In genomic region chr10:15462253-15462885, GRCh38 we compare ENCODE assay signal across 27 cellular contexts.
DNase-seq lines count a peak whose midpoint lies in the region; ATAC-seq and TF ChIP-seq lines count a peak whose summit lies in the region.
"Had no signal": no experiment of that assay in that cellular context is flagged by ENCODE, and none has a peak within 500 bp of the region (broad histone marks: within the 10 kb centered on the region; RNA-seq: fewer than 3 reads in every experiment).

No MANE protein-coding gene starts in this region.

- in situ Hi-C loops in brain microvascular endothelial cell (cut with HindIII; ENCODE audit: low pct_ligation_motif_present, low sequenced_read_pairs), result no loop called here

- no peak for TF ChIP-seq POLR2A in spleen (IDR thresholded peaks at IDR 0.05)

- no peak overlapping the region for H3K4me3 Mint-ChIP-seq in activated naive CD8-positive, alpha-beta T cell treated with anti-CD3 and anti-CD28 coated beads, Interleukin-2, amount 50 U/mL, for 24 hours
- H3K4me3 Mint-ChIP-seq: activated CD8-positive, alpha-beta T cell treated with anti-CD3 and anti-CD28 coated beads for 36 hours; activated T-helper 17 cell treated with anti-CD3 and anti-CD28 coated beads, Interleukin-2, amount 50 U/mL, for 72 hours; B cell; naive thymus-derived CD4-positive, alpha-beta T cell had no signal

- WGBS in SK-N-SH (ENCODE audit: low lambda C conversion rate), result 77% methylated on average over 6 of the region's 6 CpGs
- 100% methylated on average over 1 of the region's 6 CpGs for WGBS in mesenchymal stem cell
- 81 to 96% (median 91%) methylated on average over 6 of the region's 6 CpGs for WGBS in spleen, 5 donors

- H2BK12ac ChIP-seq in mesenchymal stem cell (ENCODE audit: low read length in 2 of 2), result peak overlapping the region; percentile 59 to 88

- no peaks in the 10 kb centered on the region for H3K9me3 ChIP-seq in SK-N-SH
- no peaks in the 10 kb centered on the region for H3K9me3 ChIP-seq in mesenchymal stem cell (ENCODE audit: control insufficient read depth, low read length)
- H3K9me3 ChIP-seq in spleen, result peaks cover 0 to 21% (median 4%) of the 10 kb centered on the region in 8 donors
- H3K9me3 ChIP-seq: esophagus squamous epithelium had no signal

- TF ChIP-seq CTCF in SK-N-SH (IDR thresholded peaks at IDR 0.05) (no peak), brain microvascular endothelial cell (IDR thresholded peaks at IDR 0.05; ENCODE audit: low read depth, low read length, missing control alignments) (no peak), spleen (IDR thresholded peaks at IDR 0.05 in 8 of 11, conservative IDR thresholded peaks at IDR 0.05 in 3 of 11) (no peak)

- no peak for TF ChIP-seq EP300 in SK-N-SH (IDR thresholded peaks at IDR 0.05; ENCODE audit: borderline replicate concordance in 1 of 2, low read depth in 1 of 2, low read length in 1 of 2)

- H3K9me2 ChIP-seq in SK-N-SH, result no peaks in the 10 kb centered on the region

- no peak for DNase-seq in SK-N-SH
- DNase-seq in brain microvascular endothelial cell, result no peak
- peak; percentile 63 for DNase-seq in mesenchymal stem cell
- DNase-seq in DMS79 (lab: John Stamatoyannopoulos, UW), result no peak
- no peak for DNase-seq in spleen
- DNase-seq in activated naive CD8-positive, alpha-beta T cell treated with anti-CD3 and anti-CD28 coated beads, Interleukin-2, amount 50 U/mL, for 24 hours, result no peak
- DNase-seq: activated CD4-positive, alpha-beta T cell treated with anti-CD3 and anti-CD28 coated beads for 1 hour; activated CD8-positive, alpha-beta T cell treated with anti-CD3 and anti-CD28 coated beads for 36 hours; activated naive CD4-positive, alpha-beta T cell treated with anti-CD3 and anti-CD28 coated beads, Interleukin-2, amount 50 U/mL, for 16 hours; anterior cingulate cortex; esophagus squamous epithelium; GDM1; glutamatergic neuron; midbrain; naive thymus-derived CD4-positive, alpha-beta T cell; NCI-H1417; NCI-H2029 treated with DMSO at 0.1 percent for 48 hours; stimulated activated CD4-positive, alpha-beta T cell treated with anti-CD3 and anti-CD28 coated beads, Interleukin-2, amount 100 ng/mL, for 24 hours; T-helper 2 cell had no signal

- CTCF ChIA-PET in SK-N-SH (lab: Yijun Ruan, JAX), result interaction anchor here (0.7 to 2.3 kb wide), 4 partner anchors 16 to 276 kb away, joined by 3 to 5 read pairs (median 4); no protein-coding TSS in a partner anchor

- H3K27ac Mint-ChIP-seq in activated naive CD8-positive, alpha-beta T cell treated with anti-CD3 and anti-CD28 coated beads, Interleukin-2, amount 50 U/mL, for 24 hours, result no peak overlapping the region
- H3K27ac Mint-ChIP-seq: activated CD8-positive, alpha-beta T cell treated with anti-CD3 and anti-CD28 coated beads for 36 hours; activated T-helper 17 cell treated with anti-CD3 and anti-CD28 coated beads, Interleukin-2, amount 50 U/mL, for 72 hours; B cell; naive thymus-derived CD4-positive, alpha-beta T cell had no signal

- H3K4ac ChIP-seq in mesenchymal stem cell (ENCODE audit: low read depth in 1 of 2, low read length in 2 of 2), result peak overlapping the region in 1 of 2 experiments; percentile 17

- ATAC-seq in SK-N-SH treated with all-trans-retinoic acid at 6 μM for 48 hours (no peak), GM18909 (IDR thresholded peaks at IDR 0.05; ENCODE audit: poor library complexity, unreplicated experiment) (no peak)
- no peak for ATAC-seq in activated naive CD8-positive, alpha-beta T cell treated with anti-CD3 and anti-CD28 coated beads, Interleukin-2, amount 50 U/mL, for 24 hours
- ATAC-seq: activated CD8-positive, alpha-beta T cell treated with anti-CD3 and anti-CD28 coated beads for 36 hours; activated T-helper 17 cell treated with anti-CD3 and anti-CD28 coated beads, Interleukin-2, amount 50 U/mL, for 72 hours; naive thymus-derived CD4-positive, alpha-beta T cell had no signal

- H4K20me1 ChIP-seq in SK-N-SH (ENCODE audit: insufficient read depth), result no peaks in the 10 kb centered on the region

- H4K8ac ChIP-seq in mesenchymal stem cell (ENCODE audit: low read length), result no peak overlapping the region

- no peaks in the 10 kb centered on the region for H3K9me3 Mint-ChIP-seq in activated naive CD8-positive, alpha-beta T cell treated with anti-CD3 and anti-CD28 coated beads, Interleukin-2, amount 50 U/mL, for 24 hours

- H3K4me1 ChIP-seq in SK-N-SH (ENCODE audit: control insufficient read depth in 1 of 2, insufficient read depth in 2 of 2, low read depth in 1 of 2, low read length in 1 of 2) (no peaks in the 10 kb centered on the region; a peak in 1 of 4 replicates), mesenchymal stem cell (ENCODE audit: control insufficient read depth, insufficient read depth, low read depth, low read length) (no peaks in the 10 kb centered on the region), spleen (no peaks in the 10 kb centered on the region)

- H3K18ac ChIP-seq in mesenchymal stem cell (ENCODE audit: low read depth in 1 of 2, low read length in 2 of 2), result peak overlapping the region; percentile 2 to 85

- H3F3A ChIP-seq in SK-N-SH (replicated peaks; ENCODE audit: insufficient read depth), result no peaks in the 10 kb centered on the region

- H2BK120ac ChIP-seq in mesenchymal stem cell (ENCODE audit: low read depth, low read length), result no peak overlapping the region

- no peaks in the 10 kb centered on the region for H3K36me3 ChIP-seq in SK-N-SH (replicated peaks in 1 of 2; ENCODE audit: control insufficient read depth in 1 of 2, insufficient read depth in 2 of 2, low read length in 1 of 2)
- H3K36me3 ChIP-seq in brain microvascular endothelial cell (replicated peaks), result no peaks in the 10 kb centered on the region
- no peaks in the 10 kb centered on the region for H3K36me3 ChIP-seq in mesenchymal stem cell (ENCODE audit: control insufficient read depth in 1 of 2, insufficient read depth in 2 of 2, low read depth in 1 of 2, low read length in 2 of 2)
- H3K36me3 ChIP-seq in spleen, result no peaks in the 10 kb centered on the region
- H3K36me3 ChIP-seq: esophagus squamous epithelium had no signal

- H2BK5ac ChIP-seq in mesenchymal stem cell (ENCODE audit: low read depth, low read length, poor library complexity, severe bottlenecking), result no peak overlapping the region

- H3K4me1 Mint-ChIP-seq in activated naive CD8-positive, alpha-beta T cell treated with anti-CD3 and anti-CD28 coated beads, Interleukin-2, amount 50 U/mL, for 24 hours, result no peaks in the 10 kb centered on the region
- H3K4me1 Mint-ChIP-seq: B cell had no signal

- H2BK15ac ChIP-seq in mesenchymal stem cell (ENCODE audit: low read depth, poor library complexity, severe bottlenecking), result no peak overlapping the region

- H3K14ac ChIP-seq in mesenchymal stem cell (ENCODE audit: low read length in 2 of 2), result no peak overlapping the region

- H2AFZ ChIP-seq in SK-N-SH (ENCODE audit: low read depth) (no peak overlapping the region), mesenchymal stem cell (ENCODE audit: low read depth, low read length) (no peak overlapping the region)

- H3K9ac ChIP-seq in SK-N-SH (no peak overlapping the region), mesenchymal stem cell (ENCODE audit: low read length) (peak overlapping the region; percentile 43)
- H3K9ac ChIP-seq: KMS-11 had no signal

- no peak overlapping the region for H3K4me2 ChIP-seq in SK-N-SH
- no peak overlapping the region for H3K4me2 ChIP-seq in mesenchymal stem cell (ENCODE audit: low read length, poor library complexity, severe bottlenecking)
- H3K4me2 ChIP-seq: KMS-11, smooth muscle cell had no signal

- TF ChIP-seq RAD21 in SK-N-SH (IDR thresholded peaks at IDR 0.05; ENCODE audit: low read length), result no peak

- no peak overlapping the region for H3K4me3 ChIP-seq in SK-N-SH (ENCODE audit: low read depth in 2 of 2, low read length in 1 of 2)
- no peak overlapping the region for H3K4me3 ChIP-seq in brain microvascular endothelial cell (ENCODE audit: low read depth, low read length)
- peak overlapping the region in 1 of 2 experiments; percentile 22 for H3K4me3 ChIP-seq in mesenchymal stem cell (ENCODE audit: insufficient read depth in 1 of 2, low read depth in 1 of 2, low read length in 2 of 2)
- no peak overlapping the region for H3K4me3 ChIP-seq in spleen
- H3K4me3 ChIP-seq: esophagus squamous epithelium, SK-N-MC, smooth muscle cell had no signal

- POLR2A ChIA-PET in SK-N-SH (lab: Yijun Ruan, JAX), result no interaction called here

- intact Hi-C loops in spleen (cut with DNase I; ENCODE audit: low total_unique reads), result no loop called here

- no peak overlapping the region for H3K23ac ChIP-seq in mesenchymal stem cell (ENCODE audit: low read length in 2 of 2)

- peaks cover 3% of the 10 kb centered on the region for H3K27me3 Mint-ChIP-seq in activated naive CD8-positive, alpha-beta T cell treated with anti-CD3 and anti-CD28 coated beads, Interleukin-2, amount 50 U/mL, for 24 hours

- no peak overlapping the region for H4K91ac ChIP-seq in mesenchymal stem cell (ENCODE audit: low read length)

- no peak overlapping the region for H2AK5ac ChIP-seq in mesenchymal stem cell (ENCODE audit: low read length, severe bottlenecking)

- no peaks in the 10 kb centered on the region for H3K27me3 ChIP-seq in SK-N-SH (ENCODE audit: insufficient read depth)
- H3K27me3 ChIP-seq in brain microvascular endothelial cell (replicated peaks), result no peaks in the 10 kb centered on the region
- peaks cover 4 to 7% of the 10 kb centered on the region in 2 experiments for H3K27me3 ChIP-seq in mesenchymal stem cell (ENCODE audit: control insufficient read depth in 1 of 2, insufficient read depth in 1 of 2, low read length in 2 of 2)
- peaks cover 0 to 5% (median 0%) of the 10 kb centered on the region in 7 donors for H3K27me3 ChIP-seq in spleen (replicated peaks in 1 of 7)
- H3K27me3 ChIP-seq: esophagus squamous epithelium had no signal

- H3K79me1 ChIP-seq in mesenchymal stem cell (replicated peaks; ENCODE audit: low read length, poor library complexity, severe bottlenecking), result no peaks in the 10 kb centered on the region

- H3K79me2 ChIP-seq in SK-N-SH (ENCODE audit: insufficient read depth), result no peaks in the 10 kb centered on the region

- no peaks in the 10 kb centered on the region for H3K36me3 Mint-ChIP-seq in activated naive CD8-positive, alpha-beta T cell treated with anti-CD3 and anti-CD28 coated beads, Interleukin-2, amount 50 U/mL, for 24 hours (ENCODE audit: low read depth)

- no peak overlapping the region for H3K27ac ChIP-seq in SK-N-SH (ENCODE audit: low read depth in 2 of 2, low read length in 1 of 2)
- peak overlapping the region; percentile 45 for H3K27ac ChIP-seq in brain microvascular endothelial cell
- H3K27ac ChIP-seq in mesenchymal stem cell (ENCODE audit: low read length, poor library complexity, severe bottlenecking), result no peak overlapping the region
- H3K27ac ChIP-seq in spleen, result peak overlapping the region in 2 of 8 donors; percentile 24 to 52
- H3K27ac ChIP-seq: 22Rv1, KMS-11, SK-N-MC had no signal

TF ChIP-seq in SK-N-SH treated with all-trans-retinoic acid at 6 μM for 48 hours, 23 proteins besides CTCF, POLR2A, EP300 and RAD21:
- no peak for TF ChIP-seq RARB (CRISPR knock-in tag; IDR thresholded peaks at IDR 0.05)
- TF ChIP-seq PPARA (CRISPR knock-in tag; IDR thresholded peaks at IDR 0.05; ENCODE audit: borderline replicate concordance), result no peak
